ENCODE assay signal across 1 cellular context in the genomic region with DNA sequence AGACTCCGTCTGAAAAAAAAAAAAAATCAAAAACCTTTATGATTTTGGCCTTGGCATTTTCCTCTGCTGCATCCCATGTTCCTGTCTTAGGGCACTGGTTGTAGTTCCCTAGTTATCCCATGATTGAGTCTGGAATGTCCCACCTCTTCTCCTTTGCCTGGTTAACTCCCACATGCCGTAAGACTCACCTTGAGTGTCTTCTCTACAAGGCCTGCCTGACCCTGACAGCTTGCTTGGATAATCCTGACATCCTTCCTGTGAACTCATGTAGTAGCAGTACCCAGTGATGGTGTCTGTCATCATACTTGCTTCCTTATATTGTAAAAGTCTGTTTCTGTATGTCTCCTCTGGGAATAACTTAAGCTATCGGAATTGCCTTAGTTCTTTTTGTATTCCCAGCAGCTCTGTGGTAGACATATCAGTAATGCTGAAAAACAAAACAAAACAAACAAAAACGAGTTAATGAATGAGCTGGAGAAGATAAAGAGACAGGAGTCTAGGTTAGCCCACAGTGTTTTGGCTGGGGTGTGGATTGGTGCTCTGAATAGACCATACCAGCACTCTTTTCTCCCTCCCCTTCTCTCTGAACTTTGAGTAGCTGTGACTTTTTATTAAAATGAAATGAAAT.
TF ChIP-seq lines count a peak whose summit lies in the region.

No MANE protein-coding gene starts in this region.

TF ChIP-seq in GM12878, 131 proteins besides CTCF, POLR2A, EP300 and RAD21 (continued from another document):
- TF ChIP-seq, protein P1, sequence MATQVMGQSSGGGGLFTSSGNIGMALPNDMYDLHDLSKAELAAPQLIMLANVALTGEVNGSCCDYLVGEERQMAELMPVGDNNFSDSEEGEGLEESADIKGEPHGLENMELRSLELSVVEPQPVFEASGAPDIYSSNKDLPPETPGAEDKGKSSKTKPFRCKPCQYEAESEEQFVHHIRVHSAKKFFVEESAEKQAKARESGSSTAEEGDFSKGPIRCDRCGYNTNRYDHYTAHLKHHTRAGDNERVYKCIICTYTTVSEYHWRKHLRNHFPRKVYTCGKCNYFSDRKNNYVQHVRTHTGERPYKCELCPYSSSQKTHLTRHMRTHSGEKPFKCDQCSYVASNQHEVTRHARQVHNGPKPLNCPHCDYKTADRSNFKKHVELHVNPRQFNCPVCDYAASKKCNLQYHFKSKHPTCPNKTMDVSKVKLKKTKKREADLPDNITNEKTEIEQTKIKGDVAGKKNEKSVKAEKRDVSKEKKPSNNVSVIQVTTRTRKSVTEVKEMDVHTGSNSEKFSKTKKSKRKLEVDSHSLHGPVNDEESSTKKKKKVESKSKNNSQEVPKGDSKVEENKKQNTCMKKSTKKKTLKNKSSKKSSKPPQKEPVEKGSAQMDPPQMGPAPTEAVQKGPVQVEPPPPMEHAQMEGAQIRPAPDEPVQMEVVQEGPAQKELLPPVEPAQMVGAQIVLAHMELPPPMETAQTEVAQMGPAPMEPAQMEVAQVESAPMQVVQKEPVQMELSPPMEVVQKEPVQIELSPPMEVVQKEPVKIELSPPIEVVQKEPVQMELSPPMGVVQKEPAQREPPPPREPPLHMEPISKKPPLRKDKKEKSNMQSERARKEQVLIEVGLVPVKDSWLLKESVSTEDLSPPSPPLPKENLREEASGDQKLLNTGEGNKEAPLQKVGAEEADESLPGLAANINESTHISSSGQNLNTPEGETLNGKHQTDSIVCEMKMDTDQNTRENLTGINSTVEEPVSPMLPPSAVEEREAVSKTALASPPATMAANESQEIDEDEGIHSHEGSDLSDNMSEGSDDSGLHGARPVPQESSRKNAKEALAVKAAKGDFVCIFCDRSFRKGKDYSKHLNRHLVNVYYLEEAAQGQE (IDR thresholded peaks at IDR 0.05; ENCODE audit: low read depth, low read length) = no peak
- TF ChIP-seq MYB (IDR thresholded peaks at IDR 0.05; ENCODE audit: borderline replicate concordance, low read depth, low read length) (no peak), SUPT20H (IDR thresholded peaks at IDR 0.05; ENCODE audit: borderline replicate concordance, control insufficient read depth, low read depth, low read length) (no peak), ETV6 (conservative IDR thresholded peaks at IDR 0.05 in 1 of 2, IDR thresholded peaks at IDR 0.05 in 1 of 2; ENCODE audit: borderline replicate concordance in 1 of 2, low read depth in 1 of 2) (no peak)
